Comparison of ENCODE assay signal across 29 cellular contexts in genomic region chr3:117557469-117557868, GRCh38.
DNase-seq lines count a peak whose midpoint lies in the region; ATAC-seq and TF ChIP-seq lines count a peak whose summit lies in the region.
"Had no signal": no experiment of that assay in that cellular context is flagged by ENCODE, and none has a peak within 500 bp of the region (broad histone marks: within the 10 kb centered on the region; RNA-seq: fewer than 3 reads in every experiment).

No MANE protein-coding gene starts in this region.

- no peaks in the 10 kb centered on the region for H3K4me1 ChIP-seq in left lung
- H3K4me1 ChIP-seq: HAP-1 had no signal

- no peaks in the 10 kb centered on the region for H3K36me3 ChIP-seq in left lung
- H3K36me3 ChIP-seq: HAP-1, ovary had no signal

- DNase-seq in NCI-H187 treated with DMSO at 0.1 percent for 48 hours (lab: John Stamatoyannopoulos, UW) (peak; percentile 52), NCI-H187 (lab: John Stamatoyannopoulos, UW) (no peak), NCI-H1436 (lab: John Stamatoyannopoulos, UW) (peak; percentile 77), NCI-H2227 treated with DMSO at 0.1 percent for 48 hours (lab: John Stamatoyannopoulos, UW) (peak; percentile 15), left lung (no peak), substantia nigra (lab: John Stamatoyannopoulos, UW) (no peak), left cardiac atrium (no peak)
- DNase-seq in activated naive CD4-positive, alpha-beta T cell treated with anti-CD3 and anti-CD28 coated beads, Interleukin-2, amount 50 U/mL, for 72 hours (ENCODE audit: low spot score in 2 of 2): no peak
- DNase-seq: 8988T; activated CD4-positive, alpha-beta memory T cell treated with anti-CD3 and anti-CD28 coated beads for 36 hours; activated naive CD8-positive, alpha-beta T cell treated with anti-CD3 and anti-CD28 coated beads, Interleukin-2, amount 50 U/mL, for 24 hours; activated T-cell treated with anti-CD3 and anti-CD28 coated beads, Interleukin-2, amount 50 U/mL, for 72 hours; Calu3; caudate nucleus; effector CD8-positive, alpha-beta T cell; hypothalamus; NCI-H2171 treated with DMSO at 0.1 percent for 48 hours; nephron progenitor cell; NK-92 treated with Interleukin-12 subunit alpha and Interleukin-12 subunit beta, amount 100 ng/mL, for 24 hours; ovary; PC-3 had no signal

- no peaks in the 10 kb centered on the region for H3K27me3 ChIP-seq in left lung
- H3K27me3 ChIP-seq: ovary had no signal

- H3K9me3 ChIP-seq in left lung: no peaks in the 10 kb centered on the region
- H3K9me3 ChIP-seq: HAP-1, ovary had no signal

- H3K9me3 Mint-ChIP-seq in activated naive CD4-positive, alpha-beta T cell treated with anti-CD3 and anti-CD28 coated beads, Interleukin-2, amount 50 U/mL, for 72 hours: peaks cover 10 to 11% of the 10 kb centered on the region in 2 donors
- H3K9me3 Mint-ChIP-seq: memory B cell had no signal

- intact Hi-C loops in left lung (cut with DNase I): no loop called here
- intact Hi-C loops in left cardiac atrium (cut with DNase I): no loop called here

- H3K27ac Mint-ChIP-seq in activated naive CD4-positive, alpha-beta T cell treated with anti-CD3 and anti-CD28 coated beads, Interleukin-2, amount 50 U/mL, for 72 hours: no peak overlapping the region
- H3K27ac Mint-ChIP-seq: activated CD4-positive, alpha-beta memory T cell treated with anti-CD3 and anti-CD28 coated beads for 36 hours; activated naive CD8-positive, alpha-beta T cell treated with anti-CD3 and anti-CD28 coated beads, Interleukin-2, amount 50 U/mL, for 24 hours; activated T-cell treated with anti-CD3 and anti-CD28 coated beads, Interleukin-2, amount 50 U/mL, for 72 hours; CD14-positive monocyte; memory B cell; nephron progenitor cell; stimulated activated memory B cell treated with anti-CD40 and anti-IgM and Interleukin-4, amounts not matched to agents 10 μg/mL and 1 μg/mL and 100 μg/mL, for 72 hours had no signal

- H3K36me3 Mint-ChIP-seq in activated naive CD4-positive, alpha-beta T cell treated with anti-CD3 and anti-CD28 coated beads, Interleukin-2, amount 50 U/mL, for 72 hours: no peaks in the 10 kb centered on the region
- H3K36me3 Mint-ChIP-seq: activated CD4-positive, alpha-beta memory T cell treated with anti-CD3 and anti-CD28 coated beads for 36 hours; CD14-positive monocyte; memory B cell; stimulated activated memory B cell treated with anti-CD40 and anti-IgM and Interleukin-4, amounts not matched to agents 10 μg/mL and 1 μg/mL and 100 μg/mL, for 72 hours had no signal

- ATAC-seq in left lung (peak; percentile 40), left cardiac atrium (no peak)
- no peak for ATAC-seq in activated naive CD4-positive, alpha-beta T cell treated with anti-CD3 and anti-CD28 coated beads, Interleukin-2, amount 50 U/mL, for 72 hours
- ATAC-seq: activated CD4-positive, CD25-positive, alpha-beta regulatory T cell treated with anti-CD3 and anti-CD28 coated beads, Interleukin-2, amount 50 U/mL, for 24 hours; activated naive CD8-positive, alpha-beta T cell treated with anti-CD3 and anti-CD28 coated beads, Interleukin-2, amount 50 U/mL, for 24 hours; activated T-cell treated with anti-CD3 and anti-CD28 coated beads, Interleukin-2, amount 50 U/mL, for 72 hours; PC-3; SK-N-SH treated with all-trans-retinoic acid at 6 μM for 48 hours; stimulated activated memory B cell treated with anti-CD40 and anti-IgM and Interleukin-4, amounts not matched to agents 10 μg/mL and 1 μg/mL and 100 μg/mL, for 72 hours had no signal

- H3K27ac ChIP-seq in left lung: no peak overlapping the region
- no peak overlapping the region for H3K27ac ChIP-seq in substantia nigra (ENCODE audit: low read depth, low read length, poor library complexity, severe bottlenecking)
- H3K27ac ChIP-seq: coronary artery, epithelial cell of prostate, ovary had no signal

- no peak overlapping the region for H3K4me3 ChIP-seq in left lung
- H3K4me3 ChIP-seq: coronary artery, HAP-1, ovary had no signal

- no peak for TF ChIP-seq CTCF in left lung (IDR thresholded peaks at IDR 0.05)

Comparison
In these comparisons a context has a peak if more than half of its experiments do, and no peak if none do; other contexts are left out.
1. DNase-seq: peak in NCI-H187 treated with DMSO at 0.1 percent for 48 hours (single experiment), NCI-H1436 (single experiment) and NCI-H2227 treated with DMSO at 0.1 percent for 48 hours (single experiment); none in NCI-H187 (0 of 2), left lung (0 of 2), substantia nigra (0 of 49), left cardiac atrium (single experiment) and activated naive CD4-positive, alpha-beta T cell treated with anti-CD3 and anti-CD28 coated beads, Interleukin-2, amount 50 U/mL, for 72 hours (0 of 2).